9 cellular contexts compared by ENCODE assay signal in genomic region chr20:57397004-57397692, GRCh38. TPM values are rescaled to one million over a fixed set of nuclear protein-coding genes. Genes with fewer than 3 reads are reported as not detected.
DNase-seq lines count a peak whose midpoint lies in the region; ATAC-seq and TF ChIP-seq lines count a peak whose summit lies in the region.
"Had no signal": no experiment of that assay in that cellular context is flagged by ENCODE, and none has a peak within 500 bp of the region (broad histone marks: within the 10 kb centered on the region; RNA-seq: fewer than 3 reads in every experiment).

No MANE protein-coding gene starts in this region.

- H3K9me3 Mint-ChIP-seq in T-cell, result no peaks in the 10 kb centered on the region

- TF ChIP-seq CTCF in GM06990 (IDR thresholded peaks at IDR 0.05; ENCODE audit: insufficient read depth, low read length, poor library complexity, severe bottlenecking), result no peak

- H3K27me3 Mint-ChIP-seq in T-cell, result no peaks in the 10 kb centered on the region

- POLR2A ChIA-PET in T-cell (lab: Charles Lee), result interaction anchor here (0.6 to 2.4 kb wide), 4 partner anchors 9 to 231 kb away, joined by 3 to 21 read pairs (median 5); no protein-coding TSS in a partner anchor

- H3K27ac ChIP-seq in esophagus (ENCODE audit: low read depth in 2 of 2, low read length in 1 of 2), result peak overlapping the region; percentile 57 to 77

- H3K36me3 ChIP-seq in GM06990 (ENCODE audit: control insufficient read depth, insufficient read depth, low read length) (peaks cover 62% of the 10 kb centered on the region), esophagus (ENCODE audit: control insufficient read depth in 2 of 2, insufficient read depth in 2 of 2, low read length in 1 of 2) (peaks cover 6 to 17% of the 10 kb centered on the region in 2 donors)

- ATAC-seq in T-cell (replicated peaks in 1 of 4), result no peak
- no peak for ATAC-seq in GM21360 (IDR thresholded peaks at IDR 0.05; ENCODE audit: unreplicated experiment)
- ATAC-seq in HG03521 (IDR thresholded peaks at IDR 0.05; ENCODE audit: unreplicated experiment), result no peak
- ATAC-seq in GM21447 (IDR thresholded peaks at IDR 0.05; ENCODE audit: unreplicated experiment), result no peak

- H3K4me1 ChIP-seq in esophagus (ENCODE audit: control insufficient read depth in 2 of 2, insufficient read depth in 2 of 2, low read length in 1 of 2), result peaks cover 6 to 45% of the 10 kb centered on the region in 2 donors

- peak overlapping the region; percentile 83 to 94 (median 84) for H3K4me3 Mint-ChIP-seq in T-cell

- intact Hi-C loops in posterior vena cava (cut with DNase I), result loop anchor here in 1 of 2 donors (5.0 to 10.0 kb wide), 2 partner anchors 48 to 1010 kb away; no protein-coding TSS in a partner anchor

- no peaks in the 10 kb centered on the region for H3K27me3 ChIP-seq in GM06990 (replicated peaks; ENCODE audit: control insufficient read depth, insufficient read depth, low read length)
- no peaks in the 10 kb centered on the region for H3K27me3 ChIP-seq in esophagus (ENCODE audit: control insufficient read depth in 1 of 2, insufficient read depth in 2 of 2, low read length in 2 of 2)

- WGBS in esophagus, 2 donors, result 72 to 76% methylated on average over 15 of the region's 15 CpGs

- H3K27ac Mint-ChIP-seq in T-cell, result peak overlapping the region; percentile 97 to 100

- CTCF ChIA-PET in T-cell (lab: Charles Lee), result interaction anchor here in 1 of 2 donors (1.1 to 1.6 kb wide), 2 partner anchors 15 to 222 kb away, joined by 4 to 8 read pairs; no protein-coding TSS in a partner anchor

- peaks cover 76 to 92% (median 87%) of the 10 kb centered on the region in 3 donors for H3K4me1 Mint-ChIP-seq in T-cell

- H3K9me3 ChIP-seq in esophagus (ENCODE audit: control insufficient read depth in 2 of 2, insufficient read depth in 1 of 2, low read depth in 1 of 2, low read length in 1 of 2), result no peaks in the 10 kb centered on the region

- H3K4me3 ChIP-seq in GM06990 (replicated peaks; ENCODE audit: low read depth, low read length) (peak overlapping the region; percentile 32), esophagus (ENCODE audit: low read depth in 1 of 2, low read length in 2 of 2) (no peak overlapping the region)

- H3K36me3 Mint-ChIP-seq in T-cell, result peaks cover 47% of the 10 kb centered on the region

- no peak for DNase-seq in GM06990 (ENCODE audit: extremely low read depth, insufficient read length)
- DNase-seq in T-cell, result no peak
- peak; percentile 68 for DNase-seq in posterior vena cava (ENCODE audit: low spot score)
- DNase-seq in pons (ENCODE audit: low spot score), result no peak
- DNase-seq: OCI-M1 had no signal

RNA-seq across cellular contexts. Expression of gene RBM38, which starts 6.0 kb away (rescaled TPM):
- total RNA-seq in T-cell (100 to 1,000 TPM; 111 to 271 (median 124) TPM), posterior vena cava (10 to 100 TPM; 26.5 to 32.7 TPM)
- 10 to 100 TPM; 10.9 to 13.8 TPM for polyA plus RNA-seq in esophagus

RNA-seq across cellular contexts. Expression of gene RAE1, which starts 46.1 kb away (rescaled TPM):
- total RNA-seq in T-cell, result 10 to 100 TPM; 29.0 to 41.1 (median 29.4) TPM
- polyA plus RNA-seq in esophagus, result 10 to 100 TPM in 1 of 2 donors, 1 to 10 TPM in 1; 8.6 to 25.0 TPM
- total RNA-seq in posterior vena cava, result 10 to 100 TPM; 10.6 to 14.3 TPM
